ENCODE assay signal across 1 cellular context in genomic region chr15:75095594-75095993, GRCh38.
TF ChIP-seq lines count a peak whose summit lies in the region.

No MANE protein-coding gene starts in this region.

TF ChIP-seq in HepG2, 621 proteins besides CTCF, POLR2A, EP300 and RAD21 (continued from another document):
- TF ChIP-seq AHDC1 (CRISPR knock-in tag; IDR thresholded peaks at IDR 0.05; ENCODE audit: borderline replicate concordance), result no peak
- TF ChIP-seq HNF4A (CRISPR knock-in tag; IDR thresholded peaks at IDR 0.05), result no peak
- no peak for TF ChIP-seq NFATC3 (CRISPR knock-in tag; IDR thresholded peaks at IDR 0.05)
- TF ChIP-seq ZNF790 (CRISPR knock-in tag; IDR thresholded peaks at IDR 0.05; ENCODE audit: borderline replicate concordance), result no peak
